Comparison of ENCODE assay signal across 10 cellular contexts in the genomic region with DNA sequence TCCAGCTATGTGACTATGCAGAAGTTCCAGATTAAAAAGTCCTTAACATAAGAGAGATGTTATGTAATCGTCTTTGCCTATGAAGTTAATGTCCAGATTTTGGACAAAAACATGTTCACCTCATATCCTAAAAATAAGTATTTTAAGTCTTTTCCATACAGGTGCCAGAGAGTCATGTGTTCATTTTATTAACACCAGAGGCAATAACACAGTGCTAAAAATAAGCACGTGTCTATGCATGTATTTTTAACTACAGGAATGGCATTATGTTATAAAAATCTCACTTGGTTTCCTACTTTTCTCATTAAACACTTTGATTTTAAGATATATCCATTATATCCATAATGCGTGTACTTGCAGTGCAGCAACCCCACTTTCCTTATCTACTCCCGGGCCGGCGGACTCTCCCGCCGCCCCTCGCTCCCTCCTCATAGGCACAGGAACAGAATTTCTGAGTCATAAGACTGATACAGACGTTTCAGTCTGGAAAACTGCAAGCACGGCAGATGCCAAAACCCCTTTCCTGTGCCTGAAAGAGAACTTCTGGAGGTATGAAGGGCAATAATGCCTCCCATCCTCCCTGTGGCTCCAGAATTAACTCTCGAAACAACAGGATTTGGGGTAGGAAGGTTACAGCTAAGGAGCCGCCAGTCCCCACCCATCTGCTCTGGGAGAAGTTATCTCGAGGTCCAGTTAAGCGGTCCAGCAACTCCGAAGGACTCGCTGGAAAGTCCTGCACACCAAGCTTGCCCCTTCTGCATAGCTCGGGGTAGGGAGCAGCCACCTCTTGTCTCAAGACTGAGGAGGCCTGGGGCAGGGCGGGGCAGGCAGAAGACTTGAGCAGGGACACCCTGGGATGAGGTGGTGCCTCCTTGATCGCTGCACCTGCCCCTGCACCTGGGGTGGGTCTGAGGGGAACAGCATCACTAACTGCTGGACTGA. TPM values are rescaled to one million over a fixed set of nuclear protein-coding genes. Genes with fewer than 3 reads are reported as not detected.
DNase-seq lines count a peak whose midpoint lies in the region; ATAC-seq and TF ChIP-seq lines count a peak whose summit lies in the region.
"Had no signal": no experiment of that assay in that cellular context is flagged by ENCODE, and none has a peak within 500 bp of the region (broad histone marks: within the 10 kb centered on the region; RNA-seq: fewer than 3 reads in every experiment).

No MANE protein-coding gene starts in this region.

- ATAC-seq in IMR-90 (ENCODE audit: low read depth), result peak; percentile 82
- ATAC-seq in left ventricle myocardium superior, result peak; percentile 87
- no peak for ATAC-seq in natural killer cell
- ATAC-seq in GM21447 (IDR thresholded peaks at IDR 0.05; ENCODE audit: unreplicated experiment), result no peak

- H4K8ac ChIP-seq in IMR-90 (ENCODE audit: low read depth in 2 of 2, low read length in 2 of 2), result no peak overlapping the region

- H2BK120ac ChIP-seq in IMR-90 (ENCODE audit: low read depth, low read length), result no peak overlapping the region

- H3K27ac Mint-ChIP-seq in natural killer cell, result no peak overlapping the region
- H3K27ac Mint-ChIP-seq: CD4-positive, alpha-beta T cell had no signal

- H3K27me3 Mint-ChIP-seq in natural killer cell (ENCODE audit: low read depth in 2 of 2), result no peaks in the 10 kb centered on the region
- H3K27me3 Mint-ChIP-seq: CD4-positive, alpha-beta T cell had no signal

- in situ Hi-C loops in IMR-90 (cut with MboI; ENCODE audit: low sequenced_read_pairs), result no loop called here

- no peak overlapping the region for H3K56ac ChIP-seq in IMR-90 (ENCODE audit: extremely low read depth, insufficient read depth, low read length)

- DNase-seq in IMR-90 (peak; percentile 42), amniotic epithelial cell (ENCODE audit: low read depth) (peak; percentile 66), left ventricle myocardium superior (peak; percentile 59), smooth muscle cell (lab: John Stamatoyannopoulos, UW; ENCODE audit: unreplicated experiment) (no peak), natural killer cell (no peak), germinal center (ENCODE audit: low spot score) (no peak), NCI-H2029 treated with DMSO at 0.1 percent for 48 hours (lab: John Stamatoyannopoulos, UW) (no peak)
- DNase-seq: colonic mucosa had no signal

- H2AFZ ChIP-seq in IMR-90 (replicated peaks; ENCODE audit: low read length, poor library complexity) (peak overlapping the region; percentile 2), smooth muscle cell (ENCODE audit: low read depth) (peak overlapping the region; percentile 7)

- 21% methylated on average over 10 of the region's 20 CpGs; no CpG with 5 or more reads in 1 of the 2 experiments for WGBS in IMR-90 (ENCODE audit: extremely low coverage in 2 of 2, insufficient read length in 1 of 2), 2 experiments
- WGBS in smooth muscle cell (ENCODE audit: low lambda C conversion rate), result 52% methylated on average over 20 of the region's 20 CpGs

- no peak overlapping the region for H3K18ac ChIP-seq in IMR-90 (ENCODE audit: low read depth, low read length)

- H3K9ac ChIP-seq in IMR-90 (ENCODE audit: low read depth, low read length), result no peak overlapping the region
- no peak overlapping the region for H3K9ac ChIP-seq in smooth muscle cell (ENCODE audit: low read depth)

- no peak overlapping the region for H3K4me3 ChIP-seq in IMR-90 (ENCODE audit: insufficient read depth, low read depth, low read length)
- no peak overlapping the region for H3K4me3 ChIP-seq in smooth muscle cell
- H3K4me3 ChIP-seq: colonic mucosa had no signal

- H3F3A ChIP-seq in smooth muscle cell (ENCODE audit: low read depth), result no peaks in the 10 kb centered on the region

- H4K91ac ChIP-seq in IMR-90 (ENCODE audit: insufficient read depth, low read depth, low read length), result no peak overlapping the region

- peak overlapping the region; percentile 17; the same call in 1 of the 2 replicates for H3K4me2 ChIP-seq in IMR-90 (ENCODE audit: low read depth, low read length)
- H3K4me2 ChIP-seq in smooth muscle cell, result peak overlapping the region; percentile 51

- H2AK9ac ChIP-seq in IMR-90 (replicated peaks; ENCODE audit: low read depth, low read length, poor library complexity), result peak overlapping the region; percentile 55

- CTCF ChIA-PET in IMR-90 (lab: Yijun Ruan, JAX), result interaction anchor here (1.4 kb wide), 1 partner anchor 8 kb away, joined by 5 read pairs; no protein-coding TSS in a partner anchor

- H3K9me1 ChIP-seq in IMR-90 (ENCODE audit: insufficient read depth, low read length), result no peaks in the 10 kb centered on the region

- no peaks in the 10 kb centered on the region for H3K79me1 ChIP-seq in IMR-90 (ENCODE audit: low read depth in 1 of 2, low read length in 2 of 2)

- no peaks in the 10 kb centered on the region for H3K9me3 ChIP-seq in IMR-90 (ENCODE audit: control insufficient read depth, insufficient read depth, low read length)
- H3K9me3 ChIP-seq in smooth muscle cell (replicated peaks; ENCODE audit: low read depth), result no peaks in the 10 kb centered on the region
- H3K9me3 ChIP-seq: colonic mucosa had no signal

- H3K27ac ChIP-seq in IMR-90 (ENCODE audit: insufficient read depth, low read length) (no peak overlapping the region), smooth muscle cell (ENCODE audit: low read depth) (peak overlapping the region; percentile 37)
- H3K27ac ChIP-seq: colonic mucosa had no signal

- H3K36me3 ChIP-seq in IMR-90 (ENCODE audit: control insufficient read depth, insufficient read depth, low read length) (no peaks in the 10 kb centered on the region), smooth muscle cell (ENCODE audit: low read depth) (no peaks in the 10 kb centered on the region)
- H3K36me3 ChIP-seq: colonic mucosa had no signal

- H3K4me1 ChIP-seq in IMR-90 (ENCODE audit: control insufficient read depth, insufficient read depth, low read length) (no peaks in the 10 kb centered on the region), smooth muscle cell (ENCODE audit: low read depth) (peaks cover 5% of the 10 kb centered on the region)
- H3K4me1 ChIP-seq: colonic mucosa had no signal

- TF ChIP-seq POLR2A in IMR-90 (IDR thresholded peaks at IDR 0.05; ENCODE audit: low read depth, low read length), result no peak

- no peak overlapping the region for H2BK15ac ChIP-seq in IMR-90 (ENCODE audit: low read depth, low read length)

- BruUV-seq in IMR-90 (replicated peaks; lab: Mats Ljungman, UMichigan), result no TSS peak

- H4K5ac ChIP-seq in IMR-90 (ENCODE audit: low read depth, low read length), result no peak overlapping the region

- dilution Hi-C loops in IMR-90 (cut with HindIII; ENCODE audit: low sequenced_read_pairs, unreplicated experiment), result no loop called here

- no peak overlapping the region for H3K14ac ChIP-seq in IMR-90 (replicated peaks; ENCODE audit: low read depth, low read length)

- H3K4ac ChIP-seq in IMR-90 (ENCODE audit: low read depth, low read length), result no peak overlapping the region

- no peaks in the 10 kb centered on the region for H3K79me2 ChIP-seq in smooth muscle cell (ENCODE audit: low read depth)

- H3K36me3 Mint-ChIP-seq in natural killer cell, result no peaks in the 10 kb centered on the region

- no peak for TF ChIP-seq CTCF in IMR-90 (conservative IDR thresholded peaks at IDR 0.05; ENCODE audit: low read depth, low read length)
- no peak for TF ChIP-seq CTCF in smooth muscle cell (IDR thresholded peaks at IDR 0.05; ENCODE audit: borderline replicate concordance, insufficient read depth, poor library complexity, severe bottlenecking)
- no peak for TF ChIP-seq CTCF in natural killer cell (IDR thresholded peaks at IDR 0.05)

- no peak overlapping the region for H2AK5ac ChIP-seq in IMR-90 (ENCODE audit: low read depth, low read length)

- TF ChIP-seq RAD21 in IMR-90 (IDR thresholded peaks at IDR 0.05; ENCODE audit: low read length), result no peak

- H3K23ac ChIP-seq in IMR-90 (ENCODE audit: low read depth, low read length), result no peak overlapping the region

- H4K20me1 ChIP-seq in IMR-90 (ENCODE audit: insufficient read depth, low read length) (no peaks in the 10 kb centered on the region), smooth muscle cell (ENCODE audit: low read depth) (no peaks in the 10 kb centered on the region)

- H3K9me3 Mint-ChIP-seq in natural killer cell, result no peaks in the 10 kb centered on the region
- H3K9me3 Mint-ChIP-seq: CD4-positive, alpha-beta T cell had no signal

- POLR2A ChIA-PET in IMR-90 (lab: Charles Lee; ENCODE audit: unreplicated experiment), result no interaction called here

- peaks cover 40% of the 10 kb centered on the region for H3K27me3 ChIP-seq in IMR-90 (ENCODE audit: control insufficient read depth, insufficient read depth, low read length)
- no peaks in the 10 kb centered on the region for H3K27me3 ChIP-seq in smooth muscle cell (ENCODE audit: low read depth)
- H3K27me3 ChIP-seq: colonic mucosa had no signal

- peaks cover 12 to 34% of the 10 kb centered on the region in 2 donors for H3K4me1 Mint-ChIP-seq in natural killer cell

- no peak overlapping the region for H3K4me3 Mint-ChIP-seq in natural killer cell
- H3K4me3 Mint-ChIP-seq: CD4-positive, alpha-beta T cell had no signal

- intact Hi-C loops in IMR-90 (cut with micrococcal nuclease), result no loop called here
- intact Hi-C loops in left ventricle myocardium superior (cut with micrococcal nuclease), result no loop called here
- intact Hi-C loops in natural killer cell (cut with micrococcal nuclease), result loop anchor here (1.0 to 5.0 kb wide), 5 partner anchors 50 to 570 kb away; a partner anchor contains a TSS

- no peak overlapping the region for H2BK5ac ChIP-seq in IMR-90 (ENCODE audit: low read depth, low read length, poor library complexity, severe bottlenecking)

- no peak overlapping the region for H2BK20ac ChIP-seq in IMR-90 (ENCODE audit: low read depth, low read length)

RNA-seq across cellular contexts. Expression of a gene that starts 22.2 kb away (rescaled TPM):
- total RNA-seq in IMR-90 (2012; rRNA removed) (0.36 and 0.56 TPM in 2 replicates), left ventricle myocardium superior (2.4 TPM), smooth muscle cell (not detected in 2 replicates), natural killer cell (100 to 1,000 TPM; 218 to 316 (median 228) TPM)
- polyA plus RNA-seq in IMR-90 (2012; rRNA removed) (0.83 and 1.1 TPM in 2 replicates), smooth muscle cell (0.38 TPM in 1 of 2 replicates, not detected in the other)
- polyA plus RNA-seq in IMR-90 (2012; cell fraction: cytosol; rRNA removed), result 0.74 and 0.75 TPM in 2 replicates
- polyA plus RNA-seq in IMR-90 (2012; cell fraction: nucleus; rRNA removed; ENCODE audit: low replicate concordance), result 1.0 and 3.2 TPM in 2 replicates

RNA-seq across cellular contexts. Expression of a gene that starts 41.1 kb away (rescaled TPM):
- 12.0 and 26.1 TPM in 2 replicates for total RNA-seq in IMR-90 (2012; rRNA removed)
- polyA plus RNA-seq in IMR-90 (2012; rRNA removed), result 55.7 and 56.5 TPM in 2 replicates
- 12.3 and 23.1 TPM in 2 replicates for polyA plus RNA-seq in IMR-90 (2012; cell fraction: cytosol; rRNA removed)
- 6.3 and 15.7 TPM in 2 replicates for polyA plus RNA-seq in IMR-90 (2012; cell fraction: nucleus; rRNA removed; ENCODE audit: low replicate concordance)
- total RNA-seq in left ventricle myocardium superior, result 24.0 TPM
- 200 and 230 TPM in 2 replicates for total RNA-seq in smooth muscle cell
- polyA plus RNA-seq in smooth muscle cell, result 146 and 190 TPM in 2 replicates
- total RNA-seq in natural killer cell, result 10 to 100 TPM; 24.1 to 30.0 (median 25.0) TPM

Comparison
In these comparisons a context has a peak if more than half of its experiments do, and no peak if none do; other contexts are left out.
1. ATAC-seq: peak in IMR-90 (single experiment) and left ventricle myocardium superior (single experiment); none in natural killer cell (0 of 3) and GM21447 (single experiment).
2. DNase-seq: peak in IMR-90 (single experiment), amniotic epithelial cell (single experiment) and left ventricle myocardium superior (single experiment); none in smooth muscle cell (single experiment), natural killer cell (single experiment), germinal center (single experiment) and NCI-H2029 treated with DMSO at 0.1 percent for 48 hours (single experiment).
3. RNA of a gene that starts 22.2 kb away (total RNA-seq): 218 to 316 TPM in natural killer cell; 2.4 TPM in left ventricle myocardium superior (single experiment), 0.36 to 0.56 TPM in IMR-90 and not detected in smooth muscle cell; every median in the first group is over 10 times any median in the second.